Comparison of ENCODE assay signal across 31 cellular contexts in genomic region chr18:14767474-14767873, GRCh38. TPM values are rescaled to one million over a fixed set of nuclear protein-coding genes. Genes with fewer than 3 reads are reported as not detected.
DNase-seq lines count a peak whose midpoint lies in the region; ATAC-seq, FAIRE-seq and TF ChIP-seq lines count a peak whose summit lies in the region.
"Had no signal": no experiment of that assay in that cellular context is flagged by ENCODE, and none has a peak within 500 bp of the region (broad histone marks: within the 10 kb centered on the region; RNA-seq: fewer than 3 reads in every experiment).

No MANE protein-coding gene starts in this region.

- no peaks in the 10 kb centered on the region for H3K36me3 ChIP-seq in MG63
- H3K36me3 ChIP-seq: ascending aorta, BLaER1, heart left ventricle, suprapubic skin had no signal

- no peak overlapping the region for H3K4me3 Mint-ChIP-seq in activated naive CD4-positive, alpha-beta T cell treated with anti-CD3 and anti-CD28 coated beads, Interleukin-2, amount 50 U/mL, for 24 hours
- no peak overlapping the region for H3K4me3 Mint-ChIP-seq in activated naive CD4-positive, alpha-beta T cell treated with anti-CD3 and anti-CD28 coated beads, Interleukin-2, amount 10 ng/mL, durations not matched to agents 7 days and 5 days
- H3K4me3 Mint-ChIP-seq in glutamatergic neuron (ENCODE audit: unreplicated experiment): no peak overlapping the region
- H3K4me3 Mint-ChIP-seq: activated CD8-positive, alpha-beta T cell treated with anti-CD3 and anti-CD28 coated beads, Interleukin-2, amount 10 ng/mL, durations not matched to agents 7 days and 5 days; IgD-negative memory B cell had no signal

- no peaks in the 10 kb centered on the region for H3K36me3 Mint-ChIP-seq in activated naive CD4-positive, alpha-beta T cell treated with anti-CD3 and anti-CD28 coated beads, Interleukin-2, amount 50 U/mL, for 24 hours
- no peaks in the 10 kb centered on the region for H3K36me3 Mint-ChIP-seq in activated naive CD4-positive, alpha-beta T cell treated with anti-CD3 and anti-CD28 coated beads, Interleukin-2, amount 10 ng/mL, durations not matched to agents 7 days and 5 days
- no peaks in the 10 kb centered on the region for H3K36me3 Mint-ChIP-seq in glutamatergic neuron (ENCODE audit: unreplicated experiment)
- H3K36me3 Mint-ChIP-seq: activated naive CD4-positive, alpha-beta T cell treated with anti-CD3 and anti-CD28 coated beads, Interleukin-2, amount 50 U/mL, for 72 hours; IgD-negative memory B cell had no signal

- CTCF ChIA-PET in activated naive CD4-positive, alpha-beta T cell treated with anti-CD3 and anti-CD28 coated beads, Interleukin-2, amount 10 ng/mL, durations not matched to agents 7 days and 5 days (lab: Charles Lee): no interaction called here

- peak overlapping the region; percentile 17 for H3K27ac Mint-ChIP-seq in activated naive CD4-positive, alpha-beta T cell treated with anti-CD3 and anti-CD28 coated beads, Interleukin-2, amount 50 U/mL, for 24 hours
- H3K27ac Mint-ChIP-seq in activated naive CD4-positive, alpha-beta T cell treated with anti-CD3 and anti-CD28 coated beads, Interleukin-2, amount 10 ng/mL, durations not matched to agents 7 days and 5 days: no peak overlapping the region
- H3K27ac Mint-ChIP-seq in glutamatergic neuron (ENCODE audit: unreplicated experiment): no peak overlapping the region
- H3K27ac Mint-ChIP-seq: activated CD8-positive, alpha-beta T cell treated with anti-CD3 and anti-CD28 coated beads, Interleukin-2, amount 10 ng/mL, durations not matched to agents 7 days and 5 days; activated naive CD4-positive, alpha-beta T cell treated with anti-CD3 and anti-CD28 coated beads, Interleukin-2, amount 50 U/mL, for 72 hours; IgD-negative memory B cell had no signal

- FAIRE-seq in RCC 7860 (lab: Jason Lieb, UNC): peak; percentile 88
- FAIRE-seq: GM18507, H1 had no signal

- H3K4me1 Mint-ChIP-seq in activated naive CD4-positive, alpha-beta T cell treated with anti-CD3 and anti-CD28 coated beads, Interleukin-2, amount 50 U/mL, for 24 hours: peaks cover 13% of the 10 kb centered on the region
- H3K4me1 Mint-ChIP-seq in activated naive CD4-positive, alpha-beta T cell treated with anti-CD3 and anti-CD28 coated beads, Interleukin-2, amount 10 ng/mL, durations not matched to agents 7 days and 5 days: no peaks in the 10 kb centered on the region
- no peaks in the 10 kb centered on the region for H3K4me1 Mint-ChIP-seq in glutamatergic neuron (ENCODE audit: low read depth, unreplicated experiment)
- H3K4me1 Mint-ChIP-seq: IgD-negative memory B cell had no signal

- H3K27me3 Mint-ChIP-seq in activated naive CD4-positive, alpha-beta T cell treated with anti-CD3 and anti-CD28 coated beads, Interleukin-2, amount 50 U/mL, for 24 hours: no peaks in the 10 kb centered on the region
- H3K27me3 Mint-ChIP-seq in activated naive CD4-positive, alpha-beta T cell treated with anti-CD3 and anti-CD28 coated beads, Interleukin-2, amount 10 ng/mL, durations not matched to agents 7 days and 5 days: no peaks in the 10 kb centered on the region
- H3K27me3 Mint-ChIP-seq in glutamatergic neuron (ENCODE audit: unreplicated experiment): no peaks in the 10 kb centered on the region
- H3K27me3 Mint-ChIP-seq: IgD-negative memory B cell had no signal

- no peaks in the 10 kb centered on the region for H3K9me3 Mint-ChIP-seq in activated naive CD4-positive, alpha-beta T cell treated with anti-CD3 and anti-CD28 coated beads, Interleukin-2, amount 50 U/mL, for 24 hours
- H3K9me3 Mint-ChIP-seq in activated naive CD4-positive, alpha-beta T cell treated with anti-CD3 and anti-CD28 coated beads, Interleukin-2, amount 10 ng/mL, durations not matched to agents 7 days and 5 days: peaks cover 4% of the 10 kb centered on the region
- no peaks in the 10 kb centered on the region for H3K9me3 Mint-ChIP-seq in glutamatergic neuron (ENCODE audit: unreplicated experiment)

- H3K4me3 ChIP-seq in MG63: no peak overlapping the region
- H3K4me3 ChIP-seq: ascending aorta, BLaER1, heart left ventricle, suprapubic skin had no signal

- H3K9me3 ChIP-seq in MG63: no peaks in the 10 kb centered on the region
- H3K9me3 ChIP-seq: ascending aorta, BLaER1, heart left ventricle, suprapubic skin had no signal

- DNase-seq in activated naive CD4-positive, alpha-beta T cell treated with anti-CD3 and anti-CD28 coated beads, Interleukin-2, amount 10 ng/mL, durations not matched to agents 7 days and 5 days: no peak
- DNase-seq in RCC 7860 (ENCODE audit: low spot score) (peak; percentile 86), fibroblast of peridontal ligament (ENCODE audit: extremely low read depth) (peak; percentile 71), MG63 (no peak), glutamatergic neuron (no peak)
- DNase-seq in effector CD4-positive, alpha-beta T cell: no peak
- DNase-seq: ACHN; activated CD4-positive, CD25-positive, alpha-beta regulatory T cell treated with anti-CD3 and anti-CD28 coated beads, Interleukin-2, amount 50 U/mL, for 72 hours; activated CD8-positive, alpha-beta T cell treated with anti-CD3 and anti-CD28 coated beads, Interleukin-2, amount 10 ng/mL, durations not matched to agents 7 days and 5 days; DMS79; GF-D8; heart left ventricle; left cardiac atrium; NCI-H1417; NCI-H2081 treated with DMSO at 0.1 percent for 48 hours; NCI-H446; nucleus accumbens; SIG-M5 had no signal

- H3K27me3 ChIP-seq in MG63: no peaks in the 10 kb centered on the region
- H3K27me3 ChIP-seq: ascending aorta, BLaER1, heart left ventricle, suprapubic skin had no signal

- no peak for ATAC-seq in GM18861 (IDR thresholded peaks at IDR 0.05; ENCODE audit: unreplicated experiment)
- ATAC-seq: activated CD8-positive, alpha-beta T cell treated with anti-CD3 and anti-CD28 coated beads, Interleukin-2, amount 10 ng/mL, durations not matched to agents 7 days and 5 days; heart left ventricle; left cardiac atrium had no signal

- no peak for TF ChIP-seq CTCF in glutamatergic neuron (IDR thresholded peaks at IDR 0.05; ENCODE audit: partially characterized antibody, unreplicated experiment)

RNA-seq across cellular contexts. Expression of gene ANKRD30B, which starts 19.5 kb away (rescaled TPM):
- total RNA-seq in MG63 (2014; rRNA removed; shearing (Covaris generic); ENCODE audit: low replicate concordance): 0.13 and 0.67 TPM in 2 replicates
- not detected for total RNA-seq in glutamatergic neuron (ENCODE audit: unreplicated experiment)
- total RNA-seq: activated CD8-positive, alpha-beta T cell treated with anti-CD3 and anti-CD28 coated beads, Interleukin-2, amount 10 ng/mL, durations not matched to agents 7 days and 5 days; activated naive CD4-positive, alpha-beta T cell treated with anti-CD3 and anti-CD28 coated beads, Interleukin-2, amount 50 U/mL, for 72 hours; ascending aorta; dermis microvascular lymphatic vessel endothelial cell; H1; left cardiac atrium; OCI-LY7; pulmonary artery endothelial cell; suprapubic skin; ureter had no signal

Comparison
In these comparisons a context has a peak if more than half of its experiments do, and no peak if none do; other contexts are left out.
1. DNase-seq: peak in RCC 7860 (single experiment) and fibroblast of peridontal ligament (single experiment); none in activated naive CD4-positive, alpha-beta T cell treated with anti-CD3 and anti-CD28 coated beads, Interleukin-2, amount 10 ng/mL, durations not matched to agents 7 days and 5 days (single experiment), effector CD4-positive, alpha-beta T cell (single experiment), MG63 (single experiment) and glutamatergic neuron (single experiment).